Comparison of ENCODE assay signal across 8 cellular contexts in genomic region chrX:154136627-154137161, GRCh38. TPM values are rescaled to one million over a fixed set of nuclear protein-coding genes. Genes with fewer than 3 reads are reported as not detected.
DNase-seq lines count a peak whose midpoint lies in the region; ATAC-seq and TF ChIP-seq lines count a peak whose summit lies in the region.

No MANE protein-coding gene starts in this region.

- peak; percentile 63 for TF ChIP-seq CTCF in mucosa of descending colon (IDR thresholded peaks at IDR 0.05)

- POLR2A ChIA-PET in activated CD4-positive, alpha-beta memory T cell treated with anti-CD3 and anti-CD28 coated beads for 36 hours (lab: Charles Lee), result no interaction called here

- peak overlapping the region; percentile 79 for H3K27ac Mint-ChIP-seq in activated CD4-positive, alpha-beta memory T cell treated with anti-CD3 and anti-CD28 coated beads for 36 hours

- no peaks in the 10 kb centered on the region for H3K9me3 ChIP-seq in effector memory CD4-positive, alpha-beta T cell (ENCODE audit: control insufficient read depth, low read length)
- no peaks in the 10 kb centered on the region for H3K9me3 ChIP-seq in mucosa of descending colon

- peak overlapping the region; percentile 78 for H3K27ac ChIP-seq in effector memory CD4-positive, alpha-beta T cell (ENCODE audit: insufficient read depth, low read length, poor library complexity, severe bottlenecking)

- no peaks in the 10 kb centered on the region for H3K27me3 ChIP-seq in effector memory CD4-positive, alpha-beta T cell (replicated peaks; ENCODE audit: control insufficient read depth, insufficient read depth, low read length, poor library complexity, severe bottlenecking)

- H3K4me3 Mint-ChIP-seq in activated CD4-positive, alpha-beta memory T cell treated with anti-CD3 and anti-CD28 coated beads for 36 hours, result peak overlapping the region; percentile 70

- CTCF ChIA-PET in activated CD4-positive, alpha-beta memory T cell treated with anti-CD3 and anti-CD28 coated beads for 36 hours (lab: Charles Lee), result interaction anchor here (0.6 to 1.9 kb wide), 11 partner anchors 21 to 397 kb away, joined by 3 to 8 read pairs (median 4); no protein-coding TSS in a partner anchor

- H3K9me3 Mint-ChIP-seq in activated CD4-positive, alpha-beta memory T cell treated with anti-CD3 and anti-CD28 coated beads for 36 hours, result no peaks in the 10 kb centered on the region

- no peaks in the 10 kb centered on the region for H3K36me3 ChIP-seq in effector memory CD4-positive, alpha-beta T cell (ENCODE audit: control insufficient read depth, insufficient read depth, low read length)
- H3K36me3 ChIP-seq in mucosa of descending colon (ENCODE audit: low read depth), result no peaks in the 10 kb centered on the region

- DNase-seq in SKM-1 treated with dmso at 0.1 percent for 144 hours (lab: John Stamatoyannopoulos, UW; ENCODE audit: unreplicated experiment) (peak; percentile 1), SKM-1 (lab: John Stamatoyannopoulos, UW; ENCODE audit: unreplicated experiment) (no peak), NCI-H345 (lab: John Stamatoyannopoulos, UW) (peak; percentile 51), mucosa of descending colon (peak; percentile 70 to 78 (median 73))
- DNase-seq in activated CD4-positive, alpha-beta memory T cell treated with anti-CD3 and anti-CD28 coated beads for 36 hours, result peak; percentile 71
- DNase-seq in effector memory CD4-positive, alpha-beta T cell, result peak; percentile 56 to 66 (median 61)
- peak; percentile 57 to 63 for DNase-seq in stimulated activated CD8-positive, alpha-beta memory T cell treated with anti-CD3 and anti-CD28 coated beads, Interleukin-2, amount 100 ng/mL, for 48 hours (ENCODE audit: low read depth in 2 of 2)

- ATAC-seq in mucosa of descending colon (peak; percentile 92), GM18519 (IDR thresholded peaks at IDR 0.05; ENCODE audit: low FRiP score, unreplicated experiment) (no peak)

- intact Hi-C loops in activated CD4-positive, alpha-beta memory T cell treated with anti-CD3 and anti-CD28 coated beads for 36 hours (cut with micrococcal nuclease), result loop anchor here (1.0 kb wide), 1 partner anchor 39 kb away; the partner anchor contains the start of gene MECP2
- intact Hi-C loops in mucosa of descending colon (cut with DNase I, micrococcal nuclease), result no loop called here

- peaks cover 21% of the 10 kb centered on the region for H3K4me1 Mint-ChIP-seq in activated CD4-positive, alpha-beta memory T cell treated with anti-CD3 and anti-CD28 coated beads for 36 hours (ENCODE audit: low read depth)

- H3K4me1 ChIP-seq in effector memory CD4-positive, alpha-beta T cell (ENCODE audit: control insufficient read depth, insufficient read depth, low read length, poor library complexity, severe bottlenecking), result peaks cover 16% of the 10 kb centered on the region
- H3K4me1 ChIP-seq in mucosa of descending colon (ENCODE audit: low read depth), result no peaks in the 10 kb centered on the region

- H3K27me3 Mint-ChIP-seq in activated CD4-positive, alpha-beta memory T cell treated with anti-CD3 and anti-CD28 coated beads for 36 hours, result no peaks in the 10 kb centered on the region

- H3K36me3 Mint-ChIP-seq in activated CD4-positive, alpha-beta memory T cell treated with anti-CD3 and anti-CD28 coated beads for 36 hours, result no peaks in the 10 kb centered on the region

- peak overlapping the region; percentile 45 for H3K4me3 ChIP-seq in effector memory CD4-positive, alpha-beta T cell (ENCODE audit: insufficient read depth, low read depth, low read length, poor library complexity, severe bottlenecking)
- H3K4me3 ChIP-seq in mucosa of descending colon, result no peak overlapping the region

RNA-seq across cellular contexts. Expression of gene OPN1LW, which starts 7.3 kb away (rescaled TPM):
- total RNA-seq in activated CD4-positive, alpha-beta memory T cell treated with anti-CD3 and anti-CD28 coated beads for 36 hours, result not detected
- total RNA-seq in mucosa of descending colon, result not detected

RNA-seq across cellular contexts. Expression of gene MECP2, which starts 39.2 kb away (rescaled TPM):
- total RNA-seq in activated CD4-positive, alpha-beta memory T cell treated with anti-CD3 and anti-CD28 coated beads for 36 hours, result 10 to 100 TPM; 50.8 to 51.0 TPM
- 10 to 100 TPM; 33.5 to 55.6 (median 35.6) TPM for total RNA-seq in mucosa of descending colon

RNA-seq across cellular contexts. Expression of gene OPN1MW, which starts 45.7 kb away (rescaled TPM):
- not detected for total RNA-seq in activated CD4-positive, alpha-beta memory T cell treated with anti-CD3 and anti-CD28 coated beads for 36 hours
- total RNA-seq in mucosa of descending colon, result not detected
